ENCODE assay signal across 1 cellular context in genomic region chr6:9463311-9463710, GRCh38.
TF ChIP-seq lines count a peak whose summit lies in the region.

No MANE protein-coding gene starts in this region.

TF ChIP-seq in SK-N-SH treated with all-trans-retinoic acid at 6 μM for 48 hours, 23 proteins besides CTCF, POLR2A, EP300 and RAD21 (continued from another document):
- no peak for TF ChIP-seq POU6F1 (CRISPR knock-in tag; IDR thresholded peaks at IDR 0.05; ENCODE audit: borderline replicate concordance, low read depth)
- no peak for TF ChIP-seq BACH2 (CRISPR knock-in tag; IDR thresholded peaks at IDR 0.05; ENCODE audit: borderline replicate concordance)
- TF ChIP-seq ZC3H10 (CRISPR knock-in tag; IDR thresholded peaks at IDR 0.05): no peak
- TF ChIP-seq PPARA (CRISPR knock-in tag; IDR thresholded peaks at IDR 0.05; ENCODE audit: borderline replicate concordance): no peak
- TF ChIP-seq CSRNP3 (CRISPR knock-in tag; IDR thresholded peaks at IDR 0.05): no peak
- no peak for TF ChIP-seq TSHZ2 (CRISPR knock-in tag; IDR thresholded peaks at IDR 0.05)
- no peak for TF ChIP-seq ESRRG (CRISPR knock-in tag; IDR thresholded peaks at IDR 0.05)
- no peak for TF ChIP-seq CSDC2 (CRISPR knock-in tag; IDR thresholded peaks at IDR 0.05)
- TF ChIP-seq CREB5 (CRISPR knock-in tag; IDR thresholded peaks at IDR 0.05; ENCODE audit: low read depth): no peak
- TF ChIP-seq TOX (CRISPR knock-in tag; IDR thresholded peaks at IDR 0.05; ENCODE audit: borderline replicate concordance): no peak
- TF ChIP-seq GLIS3 (CRISPR knock-in tag; IDR thresholded peaks at IDR 0.05): no peak
